ENCODE assay signal across 13 cellular contexts in genomic region chr6:82022614-82023102, GRCh38.
A peak's percentile ranks its signal among the peaks of the same experiment; 100 is the strongest.
DNase-seq lines count a peak whose midpoint lies in the region; ATAC-seq and TF ChIP-seq lines count a peak whose summit lies in the region.
"Had no signal": no experiment of that assay in that cellular context is flagged by ENCODE, and none has a peak within 500 bp of the region (broad histone marks: within the 10 kb centered on the region; RNA-seq: fewer than 3 reads in every experiment).

No MANE protein-coding gene starts in this region.

- intact Hi-C loops in Caco-2 (cut with micrococcal nuclease; ENCODE audit: unreplicated experiment) (no loop called here), PC-3 (cut with micrococcal nuclease) (no loop called here)

- peak overlapping the region; percentile 64 for H2AFZ ChIP-seq in PC-3 (ENCODE audit: low read length)
- H2AFZ ChIP-seq: GM23338 had no signal

- POLR2A ChIA-PET in Caco-2 (lab: Charles Lee) = no interaction called here
- POLR2A ChIA-PET in PC-3 (lab: Charles Lee; ENCODE audit: unreplicated experiment) = no interaction called here

- H3K4me2 ChIP-seq in PC-3 (ENCODE audit: low read length) = peak overlapping the region; percentile 72
- H3K4me2 ChIP-seq: GM23338 had no signal

- CTCF ChIA-PET in Caco-2 (lab: Charles Lee) (interaction anchor here (0.5 kb wide), 1 partner anchor 970 kb away, joined by 5 read pairs; no protein-coding TSS in a partner anchor), PC-3 (lab: Charles Lee) (no interaction called here)

- H3K9ac ChIP-seq in PC-3 (ENCODE audit: low read length) = no peak overlapping the region

- H3K4me1 ChIP-seq in Caco-2 = peaks cover 15% of the 10 kb centered on the region
- peaks cover 25% of the 10 kb centered on the region for H3K4me1 ChIP-seq in PC-3 (ENCODE audit: insufficient read depth, low read length)
- H3K4me1 ChIP-seq in lung (ENCODE audit: control insufficient read depth in 2 of 2, insufficient read depth in 2 of 2, low read length in 2 of 2) = peaks cover 0 to 4% of the 10 kb centered on the region in 2 donors

- no peaks in the 10 kb centered on the region for H3K9me2 ChIP-seq in PC-3 (replicated peaks; ENCODE audit: low read length)

- no TSS peak for BruUV-seq in Caco-2 (replicated peaks; lab: Mats Ljungman, UMichigan)
- BruUV-seq in PC-3 (replicated peaks; lab: Mats Ljungman, UMichigan) = no TSS peak

- whole genome bisulfite sequencing in lung, 2 donors = 78 to 90% methylated on average over 2 of the region's 2 CpGs

- H3K4me3 ChIP-seq in Caco-2 (ENCODE audit: low read depth, low read length) (no peak overlapping the region), PC-3 (ENCODE audit: low read length) (peak overlapping the region; percentile 40; the same call in 1 of the 2 replicates), epithelial cell of esophagus (ENCODE audit: low read length) (no peak overlapping the region), lung (no peak overlapping the region)
- H3K4me3 ChIP-seq: GM23338, testis had no signal

- TF ChIP-seq CTCF in Caco-2 (IDR thresholded peaks at IDR 0.05; ENCODE audit: insufficient read depth in 1 of 2, low read depth in 1 of 2, low read length in 1 of 2, severe bottlenecking in 1 of 2, unreplicated experiment in 1 of 2) = no peak
- no peak for TF ChIP-seq CTCF in PC-3 (conservative IDR thresholded peaks at IDR 0.05; ENCODE audit: low read depth, low read length)
- no peak for TF ChIP-seq CTCF in epithelial cell of esophagus (IDR thresholded peaks at IDR 0.05; ENCODE audit: insufficient read depth, low read depth, low read length, missing control alignments)
- no peak for TF ChIP-seq CTCF in lung (IDR thresholded peaks at IDR 0.05; ENCODE audit: control extremely low read depth, extremely low read depth)

- no peaks in the 10 kb centered on the region for H3F3A ChIP-seq in PC-3 (ENCODE audit: low read length, unreplicated experiment)

- no peaks in the 10 kb centered on the region for H3K79me2 ChIP-seq in PC-3 (ENCODE audit: low read length)

- H3K9me3 ChIP-seq in Caco-2 (no peaks in the 10 kb centered on the region), PC-3 (ENCODE audit: low read length) (no peaks in the 10 kb centered on the region), lung (ENCODE audit: control insufficient read depth in 2 of 2, insufficient read depth in 1 of 2, low read length in 1 of 2) (no peaks in the 10 kb centered on the region), T-helper 17 cell (ENCODE audit: control insufficient read depth, low read length, poor library complexity, severe bottlenecking) (no peaks in the 10 kb centered on the region)
- H3K9me3 ChIP-seq: testis had no signal

- no peaks in the 10 kb centered on the region for H3K27me3 Mint-ChIP-seq in Caco-2 (ENCODE audit: insufficient read depth, unreplicated experiment)
- no peaks in the 10 kb centered on the region for H3K27me3 Mint-ChIP-seq in T-helper 17 cell

- no peaks in the 10 kb centered on the region for H3K27me3 ChIP-seq in Caco-2 (replicated peaks; ENCODE audit: control insufficient read depth, insufficient read depth, low read length)
- H3K27me3 ChIP-seq in PC-3 (ENCODE audit: low read length) = no peaks in the 10 kb centered on the region
- no peaks in the 10 kb centered on the region for H3K27me3 ChIP-seq in lung (ENCODE audit: control insufficient read depth, insufficient read depth)
- H3K27me3 ChIP-seq: testis had no signal

- no peaks in the 10 kb centered on the region for H3K4me1 Mint-ChIP-seq in Caco-2 (ENCODE audit: low read depth, unreplicated experiment)
- no peaks in the 10 kb centered on the region for H3K4me1 Mint-ChIP-seq in T-helper 17 cell
- H3K4me1 Mint-ChIP-seq: CD4-positive, alpha-beta memory T cell; GM23338 had no signal

- H4K20me1 ChIP-seq in PC-3 (ENCODE audit: low read length) = no peaks in the 10 kb centered on the region

- H3K27ac ChIP-seq in PC-3 (ENCODE audit: low read length) (peak overlapping the region; percentile 63), lung (ENCODE audit: low read depth in 1 of 2, low read length in 1 of 2) (no peak overlapping the region)
- H3K27ac ChIP-seq: testis had no signal

- H3K9me3 Mint-ChIP-seq in Caco-2 (ENCODE audit: unreplicated experiment) = no peaks in the 10 kb centered on the region
- H3K9me3 Mint-ChIP-seq: activated T-helper 2 cell treated with anti-CD3 and anti-CD28 coated beads, Interferon-gamma antibody, Interleukin-2, Interleukin-4, amounts not matched to agents 10 μg/mL and 5 μg/mL and 100 μg/mL, durations not matched to agents 14 hours and 24 hours and 36 hours; CD4-positive, alpha-beta memory T cell; GM23338 had no signal

- H3K36me3 Mint-ChIP-seq in Caco-2 (ENCODE audit: insufficient read depth, unreplicated experiment) = no peaks in the 10 kb centered on the region
- no peaks in the 10 kb centered on the region for H3K36me3 Mint-ChIP-seq in T-helper 17 cell (ENCODE audit: low read depth)
- H3K36me3 Mint-ChIP-seq: CD4-positive, alpha-beta memory T cell had no signal

- H3K27ac Mint-ChIP-seq in Caco-2 (ENCODE audit: unreplicated experiment) = no peak overlapping the region
- H3K27ac Mint-ChIP-seq in T-helper 17 cell = no peak overlapping the region
- H3K27ac Mint-ChIP-seq: activated T-helper 2 cell treated with anti-CD3 and anti-CD28 coated beads, Interferon-gamma antibody, Interleukin-2, Interleukin-4, amounts not matched to agents 10 μg/mL and 5 μg/mL and 100 μg/mL, durations not matched to agents 14 hours and 24 hours and 36 hours; CD4-positive, alpha-beta memory T cell; GM23338 had no signal

- H3K4me3 Mint-ChIP-seq in Caco-2 (ENCODE audit: unreplicated experiment) (no peak overlapping the region), T-helper 17 cell (no peak overlapping the region)
- H3K4me3 Mint-ChIP-seq: CD4-positive, alpha-beta memory T cell; GM23338 had no signal

- DNase-seq in Caco-2 (peak; percentile 35 to 38), PC-3 (peak; percentile 85), epithelial cell of esophagus (ENCODE audit: low read depth) (peak; percentile 93), lung (ENCODE audit: low spot score) (no peak), T-helper 17 cell (no peak)
- DNase-seq in stimulated activated CD4-positive, alpha-beta T cell treated with anti-CD3 and anti-CD28 coated beads, Interleukin-2, amount 100 ng/mL, for 24 hours = no peak
- DNase-seq: CD4-positive, alpha-beta memory T cell; stimulated activated CD4-positive, alpha-beta T cell treated with anti-CD3 and anti-CD28 coated beads, Interleukin-2, amount 100 ng/mL, for 48 hours; testis had no signal

- ATAC-seq in PC-3 = peak; percentile 100
- peak; percentile 76 for ATAC-seq in lung (ENCODE audit: insufficient read depth, low FRiP score)
- no peak for ATAC-seq in GM19023 (IDR thresholded peaks at IDR 0.05; ENCODE audit: unreplicated experiment)
- no peak for ATAC-seq in HG02763 (IDR thresholded peaks at IDR 0.05; ENCODE audit: unreplicated experiment)
- no peak for ATAC-seq in T-helper 17 cell
- ATAC-seq: GM23338 had no signal

- no peaks in the 10 kb centered on the region for H3K36me3 ChIP-seq in Caco-2 (ENCODE audit: control insufficient read depth, insufficient read depth, low read length)
- no peaks in the 10 kb centered on the region for H3K36me3 ChIP-seq in PC-3 (ENCODE audit: low read depth, low read length)
- H3K36me3 ChIP-seq in lung (ENCODE audit: control insufficient read depth in 2 of 2, insufficient read depth in 2 of 2, low read length in 2 of 2) = no peaks in the 10 kb centered on the region

Comparison
In these comparisons a context has a peak if more than half of its experiments do, and no peak if none do; other contexts are left out.
1. DNase-seq: peak in Caco-2 (2 of 2), PC-3 (single experiment) and epithelial cell of esophagus (single experiment); none in lung (single experiment), stimulated activated CD4-positive, alpha-beta T cell treated with anti-CD3 and anti-CD28 coated beads, Interleukin-2, amount 100 ng/mL, for 24 hours (0 of 2) and T-helper 17 cell (0 of 3).
2. ATAC-seq: peak in PC-3 (single experiment) and lung (single experiment); none in GM19023 (single experiment), HG02763 (single experiment) and T-helper 17 cell (single experiment).